1 cellular context compared by ENCODE assay signal in genomic region chr4:18938343-18939109, GRCh38.
TF ChIP-seq lines count a peak whose summit lies in the region.

No MANE protein-coding gene starts in this region.

TF ChIP-seq in Ishikawa, 13 proteins besides CTCF, POLR2A, EP300 and RAD21 (continued from another document):
- TF ChIP-seq USF1 (IDR thresholded peaks at IDR 0.05): no peak
- 0 out of 2 replicates have a peak, but pooled peaks have one; percentile 16 for TF ChIP-seq TEAD4 (IDR thresholded peaks at IDR 0.05)
- TF ChIP-seq NFIC (IDR thresholded peaks at IDR 0.05): 0 out of 2 replicates have a peak, but pooled peaks have one; percentile 15
- TF ChIP-seq CEBPB (IDR thresholded peaks at IDR 0.05): no peak
- TF ChIP-seq REST (IDR thresholded peaks at IDR 0.05; ENCODE audit: low read depth): no peak
- no peak for TF ChIP-seq YY1 (IDR thresholded peaks at IDR 0.05; ENCODE audit: low read depth)
- peak; percentile 48; the same call in 1 of the 2 replicates for TF ChIP-seq FOXM1 (IDR thresholded peaks at IDR 0.05; ENCODE audit: borderline replicate concordance, low read depth)
TF ChIP-seq in Ishikawa: peak in this region for 3.
